37 cellular contexts compared by ENCODE assay signal in genomic region chr17:46744441-46744840, GRCh38.
"Had no signal": no experiment of that assay in that cellular context is flagged by ENCODE, and none has a peak within 500 bp of the region (broad histone marks: within the 10 kb centered on the region; RNA-seq: fewer than 3 reads in every experiment).

No MANE protein-coding gene starts in this region.

- H3K4me3 Mint-ChIP-seq: activated B cell treated with CpG ODN at 0.5 μM for 24 hours; activated CD4-positive, alpha-beta memory T cell treated with anti-CD3 and anti-CD28 coated beads for 36 hours; activated CD4-positive, alpha-beta T cell treated with anti-CD3 and anti-CD28 coated beads, Interleukin-2, amount 10 ng/mL, durations not matched to agents 24 days and 14 days; activated CD8-positive, alpha-beta T cell treated with anti-CD3 and anti-CD28 coated beads for 36 hours; activated naive CD4-positive, alpha-beta T cell treated with anti-CD3 and anti-CD28 coated beads for 36 hours; activated naive CD8-positive, alpha-beta T cell treated with anti-CD3 and anti-CD28 coated beads for 36 hours; activated T-cell treated with anti-CD3 and anti-CD28 coated beads, Interleukin-2, amount 50 U/mL, for 4 hours; activated T-cell treated with anti-CD3 and anti-CD28 coated beads, Interleukin-2, amount 50 U/mL, for 72 hours; activated T-helper 1 cell treated with anti-CD3 and anti-CD28 coated beads, Interleukin-12 subunit alpha, Interleukin-12 subunit beta, Interleukin-2, Interleukin-4 antibody, amounts not matched to agents 30 ng/mL and 10 ng/mL and 1 ng/mL, durations not matched to agents 14 hours and 24 hours and 36 hours; activated T-helper 17 cell treated with anti-CD3 and anti-CD28 coated beads, Interleukin-2, amount 50 U/mL, for 72 hours; T-helper 1 cell treated with Interleukin-12 subunit alpha and Interleukin-12 subunit beta and Interleukin-4 antibody, amounts not matched to agents 30 μg/mL and 1 μg/mL, for 36 hours; T-helper 2 cell treated with Interferon-gamma antibody and Interleukin-4, amounts not matched to agents 5 μg/mL and 100 μg/mL, for 36 hours had no signal

- H3K4me1 ChIP-seq: adrenal gland, body of pancreas, breast epithelium had no signal

- H3K4me1 Mint-ChIP-seq: activated CD4-positive, alpha-beta T cell treated with anti-CD3 and anti-CD28 coated beads, Interleukin-2, amount 10 ng/mL, durations not matched to agents 24 days and 14 days; activated naive CD8-positive, alpha-beta T cell treated with anti-CD3 and anti-CD28 coated beads for 36 hours had no signal

- H3K36me3 ChIP-seq: adrenal gland, brain microvascular endothelial cell, breast epithelium had no signal

- H3K27ac Mint-ChIP-seq: activated B cell treated with CpG ODN at 0.5 μM for 24 hours; activated CD4-positive, alpha-beta memory T cell treated with anti-CD3 and anti-CD28 coated beads for 36 hours; activated CD4-positive, alpha-beta T cell treated with anti-CD3 and anti-CD28 coated beads, Interleukin-2, amount 10 ng/mL, durations not matched to agents 24 days and 14 days; activated CD8-positive, alpha-beta T cell treated with anti-CD3 and anti-CD28 coated beads for 36 hours; activated naive CD4-positive, alpha-beta T cell treated with anti-CD3 and anti-CD28 coated beads for 36 hours; activated naive CD8-positive, alpha-beta T cell treated with anti-CD3 and anti-CD28 coated beads for 36 hours; activated T-cell treated with anti-CD3 and anti-CD28 coated beads, Interleukin-2, amount 50 U/mL, for 72 hours; activated T-helper 1 cell treated with anti-CD3 and anti-CD28 coated beads, Interleukin-12 subunit alpha, Interleukin-12 subunit beta, Interleukin-2, Interleukin-4 antibody, amounts not matched to agents 30 ng/mL and 10 ng/mL and 1 ng/mL, durations not matched to agents 14 hours and 24 hours and 36 hours; T-helper 1 cell treated with Interleukin-12 subunit alpha and Interleukin-12 subunit beta and Interleukin-4 antibody, amounts not matched to agents 30 μg/mL and 1 μg/mL, for 36 hours; T-helper 2 cell treated with Interferon-gamma antibody and Interleukin-4, amounts not matched to agents 5 μg/mL and 100 μg/mL, for 36 hours had no signal

- DNase-seq: activated B cell treated with CpG ODN at 0.5 μM for 24 hours; activated CD4-positive, alpha-beta memory T cell treated with anti-CD3 and anti-CD28 coated beads for 36 hours; activated CD4-positive, alpha-beta T cell treated with anti-CD3 and anti-CD28 coated beads for 4 hours; activated CD4-positive, alpha-beta T cell treated with anti-CD3 and anti-CD28 coated beads, Interleukin-2, amount 10 ng/mL, durations not matched to agents 24 days and 14 days; activated CD4-positive, alpha-beta T cell treated with anti-CD3 and anti-CD28 coated beads, Interleukin-2, amount 50 U/mL, for 1 hour; activated CD4-positive, alpha-beta T cell treated with anti-CD3 and anti-CD28 coated beads, Interleukin-2, amount 50 U/mL, for 4 hours; activated CD4-positive, CD25-positive, alpha-beta regulatory T cell treated with anti-CD3 and anti-CD28 coated beads, Interleukin-2, amount 50 U/mL, for 72 hours; activated CD8-positive, alpha-beta memory T cell treated with anti-CD3 and anti-CD28 coated beads, Interleukin-2, amount 50 U/mL, for 4 hours; activated CD8-positive, alpha-beta T cell treated with anti-CD3 and anti-CD28 coated beads for 36 hours; activated effector memory CD4-positive, alpha-beta T cell treated with anti-CD3 and anti-CD28 coated beads, Interleukin-2, amount 50 U/mL, for 16 hours; activated gamma-delta T cell treated with Interleukin-2 at 50 U/mL for 16 hours; activated naive CD4-positive, alpha-beta T cell; activated naive CD4-positive, alpha-beta T cell treated with anti-CD3 and anti-CD28 coated beads for 36 hours; activated naive CD4-positive, alpha-beta T cell treated with anti-CD3 and anti-CD28 coated beads, Interleukin-2, amount 50 U/mL, for 16 hours; activated naive CD8-positive, alpha-beta T cell treated with anti-CD3 and anti-CD28 coated beads for 36 hours; activated T-cell treated with anti-CD3 and anti-CD28 coated beads for 4 hours; activated T-cell treated with anti-CD3 and anti-CD28 coated beads, Interleukin-2, amount 50 U/mL, for 1 hour; activated T-cell treated with anti-CD3 and anti-CD28 coated beads, Interleukin-2, amount 50 U/mL, for 4 hours; activated T-cell treated with anti-CD3 and anti-CD28 coated beads, Interleukin-2, amount 50 U/mL, for 72 hours; adrenal gland; amniotic stem cell; aorta; body of pancreas; brain microvascular endothelial cell; central memory CD4-positive, alpha-beta T cell; T-helper 1 cell; T-helper 2 cell; T-helper 9 cell had no signal

- H3K36me3 Mint-ChIP-seq: activated CD4-positive, alpha-beta memory T cell treated with anti-CD3 and anti-CD28 coated beads for 36 hours; activated naive CD4-positive, alpha-beta T cell treated with anti-CD3 and anti-CD28 coated beads, Interleukin-2, amount 50 U/mL, for 72 hours; activated naive CD8-positive, alpha-beta T cell treated with anti-CD3 and anti-CD28 coated beads for 36 hours had no signal

- FAIRE-seq: astrocyte, TTC549 had no signal

- H3K9me3 Mint-ChIP-seq: activated B cell treated with CpG ODN at 0.5 μM for 24 hours; activated CD4-positive, alpha-beta memory T cell treated with anti-CD3 and anti-CD28 coated beads for 36 hours; activated CD4-positive, alpha-beta T cell treated with anti-CD3 and anti-CD28 coated beads, Interleukin-2, amount 10 ng/mL, durations not matched to agents 24 days and 14 days; activated CD8-positive, alpha-beta T cell treated with anti-CD3 and anti-CD28 coated beads for 36 hours; activated naive CD4-positive, alpha-beta T cell treated with anti-CD3 and anti-CD28 coated beads for 36 hours; activated naive CD4-positive, alpha-beta T cell treated with anti-CD3 and anti-CD28 coated beads, Interleukin-2, amount 50 U/mL, for 72 hours; activated naive CD8-positive, alpha-beta T cell treated with anti-CD3 and anti-CD28 coated beads for 36 hours; activated T-cell treated with anti-CD3 and anti-CD28 coated beads, Interleukin-2, amount 50 U/mL, for 4 hours; activated T-cell treated with anti-CD3 and anti-CD28 coated beads, Interleukin-2, amount 50 U/mL, for 72 hours; activated T-helper 1 cell treated with anti-CD3 and anti-CD28 coated beads, Interleukin-12 subunit alpha, Interleukin-12 subunit beta, Interleukin-2, Interleukin-4 antibody, amounts not matched to agents 30 ng/mL and 10 ng/mL and 1 ng/mL, durations not matched to agents 14 hours and 24 hours and 36 hours; activated T-helper 17 cell treated with anti-CD3 and anti-CD28 coated beads, Interleukin-2, amount 50 U/mL, for 72 hours; T-helper 1 cell treated with Interleukin-12 subunit alpha and Interleukin-12 subunit beta and Interleukin-4 antibody, amounts not matched to agents 30 μg/mL and 1 μg/mL, for 36 hours; T-helper 2 cell treated with Interferon-gamma antibody and Interleukin-4, amounts not matched to agents 5 μg/mL and 100 μg/mL, for 36 hours had no signal

- H3K9me3 ChIP-seq: adrenal gland, body of pancreas, breast epithelium had no signal

- H3K27ac ChIP-seq: adrenal gland, body of pancreas, brain microvascular endothelial cell, VCaP had no signal

- ATAC-seq: activated CD8-positive, alpha-beta T cell treated with anti-CD3 and anti-CD28 coated beads for 36 hours; activated naive CD4-positive, alpha-beta T cell treated with anti-CD3 and anti-CD28 coated beads, Interleukin-2, amount 50 U/mL, for 72 hours; activated T-cell treated with anti-CD3 and anti-CD28 coated beads, Interleukin-2, amount 50 U/mL, for 4 hours; activated T-cell treated with anti-CD3 and anti-CD28 coated beads, Interleukin-2, amount 50 U/mL, for 72 hours; activated T-helper 17 cell treated with anti-CD3 and anti-CD28 coated beads, Interleukin-2, amount 50 U/mL, for 72 hours; body of pancreas had no signal

- H3K27me3 Mint-ChIP-seq: activated B cell treated with CpG ODN at 0.5 μM for 24 hours; activated CD4-positive, alpha-beta memory T cell treated with anti-CD3 and anti-CD28 coated beads for 36 hours; activated CD4-positive, alpha-beta T cell treated with anti-CD3 and anti-CD28 coated beads, Interleukin-2, amount 10 ng/mL, durations not matched to agents 24 days and 14 days; activated CD8-positive, alpha-beta T cell treated with anti-CD3 and anti-CD28 coated beads for 36 hours; activated naive CD8-positive, alpha-beta T cell treated with anti-CD3 and anti-CD28 coated beads for 36 hours; activated T-helper 17 cell treated with anti-CD3 and anti-CD28 coated beads, Interleukin-2, amount 50 U/mL, for 72 hours had no signal

- H3K27me3 ChIP-seq: adrenal gland, body of pancreas, brain microvascular endothelial cell, breast epithelium had no signal

- H3K4me3 ChIP-seq: adrenal gland, body of pancreas, breast epithelium had no signal
